Comparison of ENCODE assay signal across 17 cellular contexts in the genomic region with DNA sequence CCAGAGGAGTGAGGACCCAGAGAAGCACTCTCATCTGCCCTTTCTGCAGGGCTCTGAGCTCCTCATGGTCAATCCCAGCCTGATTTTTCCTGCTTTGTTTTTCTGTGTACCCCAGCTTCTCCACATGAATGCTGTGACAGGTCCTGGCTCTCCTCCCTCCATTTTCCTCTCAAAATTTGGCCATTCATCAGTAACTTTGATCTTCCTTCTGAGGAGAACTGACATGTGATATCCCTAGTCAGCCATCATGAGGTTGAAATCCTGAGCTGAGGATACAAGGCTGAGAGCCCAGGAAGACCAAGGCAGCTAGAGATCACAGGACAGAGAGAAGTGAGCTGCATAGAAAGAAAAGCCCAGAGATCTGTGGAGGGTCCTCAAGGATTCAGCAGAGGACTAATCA.
DNase-seq lines count a peak whose midpoint lies in the region; ATAC-seq and TF ChIP-seq lines count a peak whose summit lies in the region.
"Had no signal": no experiment of that assay in that cellular context is flagged by ENCODE, and none has a peak within 500 bp of the region (broad histone marks: within the 10 kb centered on the region; RNA-seq: fewer than 3 reads in every experiment).

No MANE protein-coding gene starts in this region.

- POLR2A ChIA-PET in IMR-90 (lab: Charles Lee; ENCODE audit: unreplicated experiment): no interaction called here

- no peak overlapping the region for H3K14ac ChIP-seq in IMR-90 (replicated peaks; ENCODE audit: low read depth, low read length)

- BruUV-seq in mammary epithelial cell (replicated peaks; lab: Mats Ljungman, UMichigan): no TSS peak
- no TSS peak for BruUV-seq in IMR-90 (replicated peaks; lab: Mats Ljungman, UMichigan)

- H3K36me3 ChIP-seq in mammary epithelial cell (ENCODE audit: insufficient read depth, low read length) (no peaks in the 10 kb centered on the region), breast epithelium (no peaks in the 10 kb centered on the region), IMR-90 (ENCODE audit: control insufficient read depth, insufficient read depth, low read length) (no peaks in the 10 kb centered on the region)

- no peak for DNase-seq in mammary epithelial cell
- DNase-seq in breast epithelium (ENCODE audit: low spot score in 2 of 2): no peak
- DNase-seq in IMR-90: no peak
- peak; percentile 67 for DNase-seq in left kidney (ENCODE audit: low read depth, low spot score)
- no peak for DNase-seq in progenitor cell of endocrine pancreas (ENCODE audit: low spot score, unreplicated experiment)
- no peak for DNase-seq in DMS 273 (lab: John Stamatoyannopoulos, UW; ENCODE audit: unreplicated experiment)
- DNase-seq in amygdala (lab: John Stamatoyannopoulos, UW): no peak
- DNase-seq in stimulated activated CD4-positive, alpha-beta T cell treated with anti-CD3 and anti-CD28 coated beads, Interleukin-4, amount 100 ng/mL, for 4 hours: no peak
- DNase-seq: AML-193; CD8-positive, alpha-beta T cell; DMS79; GDM1; GOT3; H9 had no signal

- H3K4me2 ChIP-seq in mammary epithelial cell (ENCODE audit: insufficient read depth, low read depth, low read length) (no peak overlapping the region), IMR-90 (ENCODE audit: low read depth, low read length) (no peak overlapping the region)
- H3K4me2 ChIP-seq: A549 had no signal

- no peak overlapping the region for H2BK120ac ChIP-seq in IMR-90 (ENCODE audit: low read depth, low read length)

- H3K4ac ChIP-seq in IMR-90 (ENCODE audit: low read depth, low read length): no peak overlapping the region

- no peak overlapping the region for H2AK9ac ChIP-seq in IMR-90 (replicated peaks; ENCODE audit: low read depth, low read length, poor library complexity)

- H3K79me2 ChIP-seq in mammary epithelial cell (ENCODE audit: insufficient read depth, low read length): no peaks in the 10 kb centered on the region

- no peaks in the 10 kb centered on the region for H3K27me3 ChIP-seq in mammary epithelial cell (ENCODE audit: insufficient read depth, low read length)
- no peaks in the 10 kb centered on the region for H3K27me3 ChIP-seq in breast epithelium
- H3K27me3 ChIP-seq in IMR-90 (ENCODE audit: control insufficient read depth, insufficient read depth, low read length): no peaks in the 10 kb centered on the region

- TF ChIP-seq POLR2A in breast epithelium (IDR thresholded peaks at IDR 0.05): no peak
- TF ChIP-seq POLR2A in IMR-90 (IDR thresholded peaks at IDR 0.05; ENCODE audit: low read depth, low read length): no peak

- H4K5ac ChIP-seq in IMR-90 (ENCODE audit: low read depth, low read length): no peak overlapping the region

- no peak for TF ChIP-seq RAD21 in IMR-90 (IDR thresholded peaks at IDR 0.05; ENCODE audit: low read length)

- intact Hi-C loops in mammary epithelial cell (cut with micrococcal nuclease): loop anchor here (5.0 to 10.0 kb wide), 2 partner anchors 452 to 490 kb away; no protein-coding TSS in a partner anchor
- intact Hi-C loops in breast epithelium (cut with DNase I; ENCODE audit: low total_unique reads): no loop called here
- intact Hi-C loops in IMR-90 (cut with micrococcal nuclease): no loop called here

- H2AK5ac ChIP-seq in IMR-90 (ENCODE audit: low read depth, low read length): no peak overlapping the region

- ATAC-seq in IMR-90 (ENCODE audit: low read depth): no peak
- ATAC-seq: A549; CD8-positive, alpha-beta T cell had no signal

- H3K23ac ChIP-seq in IMR-90 (ENCODE audit: low read depth, low read length): no peak overlapping the region

- no peaks in the 10 kb centered on the region for H3K9me1 ChIP-seq in IMR-90 (ENCODE audit: insufficient read depth, low read length)

- H3K18ac ChIP-seq in IMR-90 (ENCODE audit: low read depth, low read length): no peak overlapping the region

- no peaks in the 10 kb centered on the region for H3K27me3 Mint-ChIP-seq in progenitor cell of endocrine pancreas

- H3K9me3 Mint-ChIP-seq in progenitor cell of endocrine pancreas (ENCODE audit: low read depth): peaks cover 14% of the 10 kb centered on the region

- H3K79me1 ChIP-seq in IMR-90 (ENCODE audit: low read depth in 1 of 2, low read length in 2 of 2): no peaks in the 10 kb centered on the region

- dilution Hi-C loops in mammary epithelial cell (cut with HindIII; ENCODE audit: low sequenced_read_pairs) (no loop called here), IMR-90 (cut with HindIII; ENCODE audit: low sequenced_read_pairs, unreplicated experiment) (no loop called here)

- H3K4me3 ChIP-seq in mammary epithelial cell (replicated peaks in 1 of 3; ENCODE audit: insufficient read depth in 1 of 3, low read depth in 2 of 3, low read length in 3 of 3) (no peak overlapping the region), breast epithelium (no peak overlapping the region), IMR-90 (ENCODE audit: insufficient read depth, low read depth, low read length) (no peak overlapping the region)
- H3K4me3 ChIP-seq: A549 had no signal

- H4K20me1 ChIP-seq in mammary epithelial cell (ENCODE audit: insufficient read depth, low read length) (no peaks in the 10 kb centered on the region), IMR-90 (ENCODE audit: insufficient read depth, low read length) (no peaks in the 10 kb centered on the region)

- no peak overlapping the region for H3K4me3 Mint-ChIP-seq in progenitor cell of endocrine pancreas (ENCODE audit: low read depth)
- H3K4me3 Mint-ChIP-seq: CD8-positive, alpha-beta T cell; H9; IgD-negative memory B cell had no signal

- H3K56ac ChIP-seq in IMR-90 (ENCODE audit: extremely low read depth, insufficient read depth, low read length): no peak overlapping the region

- no peak overlapping the region for H4K8ac ChIP-seq in IMR-90 (ENCODE audit: low read depth in 2 of 2, low read length in 2 of 2)

- H4K91ac ChIP-seq in IMR-90 (ENCODE audit: insufficient read depth, low read depth, low read length): no peak overlapping the region

- no peak for TF ChIP-seq CTCF in mammary epithelial cell (conservative IDR thresholded peaks at IDR 0.05 in 1 of 2, IDR thresholded peaks at IDR 0.05 in 1 of 2; ENCODE audit: extremely low read depth in 1 of 2, insufficient read depth in 1 of 2, low read depth in 1 of 2, low read length in 2 of 2)
- no peak for TF ChIP-seq CTCF in breast epithelium (IDR thresholded peaks at IDR 0.05)
- no peak for TF ChIP-seq CTCF in IMR-90 (conservative IDR thresholded peaks at IDR 0.05; ENCODE audit: low read depth, low read length)
- no peak for TF ChIP-seq CTCF in progenitor cell of endocrine pancreas (IDR thresholded peaks at IDR 0.05; ENCODE audit: unreplicated experiment)

- H3K4me1 ChIP-seq in mammary epithelial cell (ENCODE audit: insufficient read depth, low read length) (no peaks in the 10 kb centered on the region), breast epithelium (no peaks in the 10 kb centered on the region), IMR-90 (ENCODE audit: control insufficient read depth, insufficient read depth, low read length) (no peaks in the 10 kb centered on the region)
- H3K4me1 ChIP-seq: A549 had no signal

- H3K36me3 Mint-ChIP-seq in progenitor cell of endocrine pancreas (ENCODE audit: insufficient read depth): peaks cover 5% of the 10 kb centered on the region
- H3K36me3 Mint-ChIP-seq: CD8-positive, alpha-beta T cell; IgD-negative memory B cell had no signal

- H3K27ac ChIP-seq in mammary epithelial cell (ENCODE audit: insufficient read depth, low read depth, low read length) (no peak overlapping the region), breast epithelium (no peak overlapping the region), IMR-90 (ENCODE audit: insufficient read depth, low read length) (no peak overlapping the region)
- H3K27ac ChIP-seq: 22Rv1, A549 had no signal

- H2AFZ ChIP-seq in mammary epithelial cell (ENCODE audit: low read depth, low read length) (peak overlapping the region; percentile 28), IMR-90 (replicated peaks; ENCODE audit: low read length, poor library complexity) (peak overlapping the region; percentile 6)

- peaks cover 10% of the 10 kb centered on the region for H3K4me1 Mint-ChIP-seq in progenitor cell of endocrine pancreas (ENCODE audit: low read depth)

- in situ Hi-C loops in mammary epithelial cell (cut with MboI; ENCODE audit: low sequenced_read_pairs in 2 of 2): no loop called here
- in situ Hi-C loops in IMR-90 (cut with MboI; ENCODE audit: low sequenced_read_pairs): no loop called here

- H2BK5ac ChIP-seq in IMR-90 (ENCODE audit: low read depth, low read length, poor library complexity, severe bottlenecking): no peak overlapping the region

- no peak overlapping the region for H3K9ac ChIP-seq in mammary epithelial cell (ENCODE audit: insufficient read depth, low read length)
- H3K9ac ChIP-seq in IMR-90 (ENCODE audit: low read depth, low read length): no peak overlapping the region

- H2BK20ac ChIP-seq in IMR-90 (ENCODE audit: low read depth, low read length): no peak overlapping the region

- H2BK15ac ChIP-seq in IMR-90 (ENCODE audit: low read depth, low read length): no peak overlapping the region

- H3K27ac Mint-ChIP-seq in progenitor cell of endocrine pancreas: peak overlapping the region; percentile 54
- H3K27ac Mint-ChIP-seq: CD8-positive, alpha-beta T cell; H9; IgD-negative memory B cell had no signal

- CTCF ChIA-PET in mammary epithelial cell (lab: Charles Lee; ENCODE audit: low non-redundant PET) (interaction anchor here (0.5 kb wide), 1 partner anchor 207 kb away, joined by 3 read pairs; no protein-coding TSS in a partner anchor), IMR-90 (lab: Yijun Ruan, JAX) (no interaction called here)

- H3K9me3 ChIP-seq in mammary epithelial cell (replicated peaks; ENCODE audit: insufficient read depth, low read length) (no peaks in the 10 kb centered on the region), breast epithelium (no peaks in the 10 kb centered on the region), IMR-90 (ENCODE audit: control insufficient read depth, insufficient read depth, low read length) (peaks cover 11% of the 10 kb centered on the region)
- H3K9me3 ChIP-seq: A549 had no signal

TF ChIP-seq in IMR-90, 13 proteins besides CTCF, POLR2A, EP300 and RAD21 (continues in another document):
- TF ChIP-seq CHD1 (IDR thresholded peaks at IDR 0.05; ENCODE audit: low read depth, low read length) (no peak), FOS (IDR thresholded peaks at IDR 0.05; ENCODE audit: low read depth, low read length) (no peak), RFX5 (IDR thresholded peaks at IDR 0.05; ENCODE audit: low read depth, low read length) (no peak), SMC3 (IDR thresholded peaks at IDR 0.05; ENCODE audit: low read depth, low read length) (no peak), USF2 (IDR thresholded peaks at IDR 0.05; ENCODE audit: low read depth, low read length) (no peak), CEBPB (IDR thresholded peaks at IDR 0.05; ENCODE audit: low read depth, low read length) (no peak), MXI1 (IDR thresholded peaks at IDR 0.05; ENCODE audit: borderline replicate concordance, low read depth, low read length) (no peak)
